Comparison of ENCODE assay signal across 1 cellular context in the genomic region with DNA sequence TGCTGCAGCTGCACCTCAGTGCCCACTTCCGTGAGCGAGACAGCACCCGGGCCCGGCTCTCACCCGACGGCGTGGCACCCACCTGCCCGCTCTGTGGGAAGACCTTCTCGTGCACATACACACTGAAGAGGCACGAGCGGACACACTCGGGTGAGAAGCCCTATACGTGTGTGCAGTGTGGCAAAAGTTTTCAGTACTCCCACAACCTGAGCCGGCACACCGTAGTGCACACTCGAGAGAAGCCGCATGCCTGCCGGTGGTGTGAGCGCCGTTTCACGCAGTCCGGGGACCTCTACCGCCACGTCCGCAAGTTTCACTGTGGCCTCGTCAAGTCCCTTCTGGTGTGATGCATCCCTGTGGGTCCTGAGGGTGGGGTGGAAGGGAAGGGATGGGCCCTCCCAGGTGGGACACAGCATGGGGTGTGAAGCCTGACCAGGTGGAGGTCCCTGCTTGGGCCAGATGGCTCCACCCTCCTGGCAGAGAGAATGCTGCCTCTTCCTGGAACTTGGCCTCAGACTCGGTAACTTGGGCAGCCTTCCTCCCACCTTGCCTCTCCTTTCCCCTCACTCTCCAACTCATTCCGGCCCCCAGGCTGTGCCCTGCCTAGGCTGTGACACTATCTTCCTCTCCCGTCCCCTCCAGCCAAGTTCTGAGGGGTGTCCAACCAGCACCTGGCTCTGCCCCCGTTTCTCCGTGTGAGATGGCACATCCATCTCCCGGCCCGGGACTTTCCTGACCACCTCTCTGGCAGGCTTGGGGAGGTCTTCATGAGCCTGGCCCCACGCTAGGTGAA.
TF ChIP-seq lines count a peak whose summit lies in the region.

No MANE protein-coding gene starts in this region.

TF ChIP-seq in WTC11, 78 proteins besides CTCF, POLR2A, EP300 and RAD21 (continued from another document):
- TF ChIP-seq, protein P1, sequence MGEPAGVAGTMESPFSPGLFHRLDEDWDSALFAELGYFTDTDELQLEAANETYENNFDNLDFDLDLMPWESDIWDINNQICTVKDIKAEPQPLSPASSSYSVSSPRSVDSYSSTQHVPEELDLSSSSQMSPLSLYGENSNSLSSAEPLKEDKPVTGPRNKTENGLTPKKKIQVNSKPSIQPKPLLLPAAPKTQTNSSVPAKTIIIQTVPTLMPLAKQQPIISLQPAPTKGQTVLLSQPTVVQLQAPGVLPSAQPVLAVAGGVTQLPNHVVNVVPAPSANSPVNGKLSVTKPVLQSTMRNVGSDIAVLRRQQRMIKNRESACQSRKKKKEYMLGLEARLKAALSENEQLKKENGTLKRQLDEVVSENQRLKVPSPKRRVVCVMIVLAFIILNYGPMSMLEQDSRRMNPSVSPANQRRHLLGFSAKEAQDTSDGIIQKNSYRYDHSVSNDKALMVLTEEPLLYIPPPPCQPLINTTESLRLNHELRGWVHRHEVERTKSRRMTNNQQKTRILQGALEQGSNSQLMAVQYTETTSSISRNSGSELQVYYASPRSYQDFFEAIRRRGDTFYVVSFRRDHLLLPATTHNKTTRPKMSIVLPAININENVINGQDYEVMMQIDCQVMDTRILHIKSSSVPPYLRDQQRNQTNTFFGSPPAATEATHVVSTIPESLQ (CRISPR knock-in tag; IDR thresholded peaks at IDR 0.05) = no peak
- TF ChIP-seq, protein P2, sequence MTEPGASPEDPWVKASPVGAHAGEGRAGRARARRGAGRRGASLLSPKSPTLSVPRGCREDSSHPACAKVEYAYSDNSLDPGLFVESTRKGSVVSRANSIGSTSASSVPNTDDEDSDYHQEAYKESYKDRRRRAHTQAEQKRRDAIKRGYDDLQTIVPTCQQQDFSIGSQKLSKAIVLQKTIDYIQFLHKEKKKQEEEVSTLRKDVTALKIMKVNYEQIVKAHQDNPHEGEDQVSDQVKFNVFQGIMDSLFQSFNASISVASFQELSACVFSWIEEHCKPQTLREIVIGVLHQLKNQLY (CRISPR knock-in tag; IDR thresholded peaks at IDR 0.05) = no peak
- TF ChIP-seq, protein P3, sequence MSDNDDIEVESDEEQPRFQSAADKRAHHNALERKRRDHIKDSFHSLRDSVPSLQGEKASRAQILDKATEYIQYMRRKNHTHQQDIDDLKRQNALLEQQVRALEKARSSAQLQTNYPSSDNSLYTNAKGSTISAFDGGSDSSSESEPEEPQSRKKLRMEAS (CRISPR knock-in tag; IDR thresholded peaks at IDR 0.05) = no peak
- TF ChIP-seq, protein P4, sequence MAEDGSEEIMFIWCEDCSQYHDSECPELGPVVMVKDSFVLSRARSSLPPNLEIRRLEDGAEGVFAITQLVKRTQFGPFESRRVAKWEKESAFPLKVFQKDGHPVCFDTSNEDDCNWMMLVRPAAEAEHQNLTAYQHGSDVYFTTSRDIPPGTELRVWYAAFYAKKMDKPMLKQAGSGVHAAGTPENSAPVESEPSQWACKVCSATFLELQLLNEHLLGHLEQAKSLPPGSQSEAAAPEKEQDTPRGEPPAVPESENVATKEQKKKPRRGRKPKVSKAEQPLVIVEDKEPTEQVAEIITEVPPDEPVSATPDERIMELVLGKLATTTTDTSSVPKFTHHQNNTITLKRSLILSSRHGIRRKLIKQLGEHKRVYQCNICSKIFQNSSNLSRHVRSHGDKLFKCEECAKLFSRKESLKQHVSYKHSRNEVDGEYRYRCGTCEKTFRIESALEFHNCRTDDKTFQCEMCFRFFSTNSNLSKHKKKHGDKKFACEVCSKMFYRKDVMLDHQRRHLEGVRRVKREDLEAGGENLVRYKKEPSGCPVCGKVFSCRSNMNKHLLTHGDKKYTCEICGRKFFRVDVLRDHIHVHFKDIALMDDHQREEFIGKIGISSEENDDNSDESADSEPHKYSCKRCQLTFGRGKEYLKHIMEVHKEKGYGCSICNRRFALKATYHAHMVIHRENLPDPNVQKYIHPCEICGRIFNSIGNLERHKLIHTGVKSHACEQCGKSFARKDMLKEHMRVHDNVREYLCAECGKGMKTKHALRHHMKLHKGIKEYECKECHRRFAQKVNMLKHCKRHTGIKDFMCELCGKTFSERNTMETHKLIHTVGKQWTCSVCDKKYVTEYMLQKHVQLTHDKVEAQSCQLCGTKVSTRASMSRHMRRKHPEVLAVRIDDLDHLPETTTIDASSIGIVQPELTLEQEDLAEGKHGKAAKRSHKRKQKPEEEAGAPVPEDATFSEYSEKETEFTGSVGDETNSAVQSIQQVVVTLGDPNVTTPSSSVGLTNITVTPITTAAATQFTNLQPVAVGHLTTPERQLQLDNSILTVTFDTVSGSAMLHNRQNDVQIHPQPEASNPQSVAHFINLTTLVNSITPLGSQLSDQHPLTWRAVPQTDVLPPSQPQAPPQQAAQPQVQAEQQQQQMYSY (CRISPR knock-in tag; IDR thresholded peaks at IDR 0.05) = no peak
- TF ChIP-seq, protein P5, sequence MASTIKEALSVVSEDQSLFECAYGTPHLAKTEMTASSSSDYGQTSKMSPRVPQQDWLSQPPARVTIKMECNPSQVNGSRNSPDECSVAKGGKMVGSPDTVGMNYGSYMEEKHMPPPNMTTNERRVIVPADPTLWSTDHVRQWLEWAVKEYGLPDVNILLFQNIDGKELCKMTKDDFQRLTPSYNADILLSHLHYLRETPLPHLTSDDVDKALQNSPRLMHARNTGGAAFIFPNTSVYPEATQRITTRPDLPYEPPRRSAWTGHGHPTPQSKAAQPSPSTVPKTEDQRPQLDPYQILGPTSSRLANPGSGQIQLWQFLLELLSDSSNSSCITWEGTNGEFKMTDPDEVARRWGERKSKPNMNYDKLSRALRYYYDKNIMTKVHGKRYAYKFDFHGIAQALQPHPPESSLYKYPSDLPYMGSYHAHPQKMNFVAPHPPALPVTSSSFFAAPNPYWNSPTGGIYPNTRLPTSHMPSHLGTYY (CRISPR knock-in tag; IDR thresholded peaks at IDR 0.05) = no peak
